23 cellular contexts compared by ENCODE assay signal in genomic region chr4:182853731-182854130, GRCh38.
"Had no signal": no experiment of that assay in that cellular context is flagged by ENCODE, and none has a peak within 500 bp of the region (broad histone marks: within the 10 kb centered on the region; RNA-seq: fewer than 3 reads in every experiment).

No MANE protein-coding gene starts in this region.

- H3K4me3 ChIP-seq: neural progenitor cell, ovary, psoas muscle, right lobe of liver, sigmoid colon, stomach, thoracic aorta, thyroid gland, tibial nerve, upper lobe of left lung, vagina had no signal

- H3K36me3 ChIP-seq: neural progenitor cell, ovary, right lobe of liver, sigmoid colon, stomach, thoracic aorta, thyroid gland, upper lobe of left lung, vagina had no signal

- H3K27me3 ChIP-seq: neural progenitor cell, ovary, right lobe of liver, sigmoid colon, stomach, thyroid gland, tibial nerve, upper lobe of left lung, vagina had no signal

- DNase-seq: naive thymus-derived CD8-positive, alpha-beta T cell; nephron progenitor cell; occipital lobe; ovary; psoas muscle; right cardiac atrium; right lobe of liver; sigmoid colon; stimulated activated CD4-positive, alpha-beta T cell treated with anti-CD3 and anti-CD28 coated beads, Interleukin-12 subunit alpha, Interleukin-12 subunit beta, amount 100 ng/mL, for 4 hours; stimulated activated CD4-positive, alpha-beta T cell treated with anti-CD3 and anti-CD28 coated beads, Interleukin-1b, Interleukin-23, amount 100 ng/mL, for 48 hours; stimulated activated CD4-positive, alpha-beta T cell treated with anti-CD3 and anti-CD28 coated beads, Interleukin-2, amount 100 ng/mL, for 48 hours; stimulated activated CD4-positive, alpha-beta T cell treated with anti-CD3 and anti-CD28 coated beads, Interleukin-4, amount 100 ng/mL, for 24 hours; stimulated activated naive B cell treated with anti-CD40 and anti-IgM and Interleukin-4, amounts not matched to agents 10 μg/mL and 1 μg/mL and 100 μg/mL, for 72 hours; stimulated activated naive CD4-positive, alpha-beta T cell treated with Interleukin-2 at 50 U/mL for 16 hours; stomach; thyroid gland; trophoblast cell; upper lobe of left lung had no signal

- H3K79me2 ChIP-seq: parathyroid adenoma had no signal

- H3K9ac ChIP-seq: neural progenitor cell, parathyroid adenoma had no signal

- H3K4me1 ChIP-seq: neural progenitor cell, parathyroid adenoma, psoas muscle, right lobe of liver, sigmoid colon, stomach, thyroid gland, tibial nerve, upper lobe of left lung, vagina had no signal

- H3K27ac ChIP-seq: neural progenitor cell, ovary, parathyroid adenoma, psoas muscle, right lobe of liver, sigmoid colon, stomach, thoracic aorta, thyroid gland, tibial nerve, upper lobe of left lung, vagina had no signal

- H2AFZ ChIP-seq: neural progenitor cell, parathyroid adenoma had no signal

- H3K4me2 ChIP-seq: neural progenitor cell had no signal

- H3K9me3 ChIP-seq: ovary, right lobe of liver, thyroid gland, vagina had no signal
